In genomic region chr3:27632431-27633223, GRCh38 we compare ENCODE assay signal across 8 cellular contexts.
A peak's percentile ranks its signal among the peaks of the same experiment; 100 is the strongest.
DNase-seq lines count a peak whose midpoint lies in the region; ATAC-seq and TF ChIP-seq lines count a peak whose summit lies in the region.

No MANE protein-coding gene starts in this region.

- no peaks in the 10 kb centered on the region for H3K36me3 Mint-ChIP-seq in nephron progenitor cell (ENCODE audit: low read depth)

- TF ChIP-seq EP300 in suprapubic skin (IDR thresholded peaks at IDR 0.05) = no peak

- peaks cover 6% of the 10 kb centered on the region for H3K4me1 Mint-ChIP-seq in nephron progenitor cell

- H3K27me3 ChIP-seq in suprapubic skin = no peaks in the 10 kb centered on the region

- H3K27me3 Mint-ChIP-seq in nephron progenitor cell (ENCODE audit: low read depth, poor library complexity) = peaks cover 9% of the 10 kb centered on the region

- peak; percentile 18 for DNase-seq in NCI-H526 treated with DMSO at 0.1 percent for 48 hours (lab: John Stamatoyannopoulos, UW)
- DNase-seq in activated T-cell treated with anti-CD3 and anti-CD28 coated beads, Interleukin-2, amount 50 U/mL, for 48 hours = peak; percentile 67
- peak; percentile 71 for DNase-seq in fibroblast of peridontal ligament (ENCODE audit: extremely low read depth)
- DNase-seq in nephron progenitor cell = peak; percentile 46
- DNase-seq in suprapubic skin (ENCODE audit: low spot score in 2 of 2) = peak in 1 of 2 donors; percentile 65

- 32% methylated on average over 35 of the region's 66 CpGs for WGBS in suprapubic skin

- TF ChIP-seq POLR2A in GM18505 (IDR thresholded peaks at IDR 0.05; ENCODE audit: borderline replicate concordance, extremely low read depth, insufficient read depth, insufficient read length) (no peak), suprapubic skin (IDR thresholded peaks at IDR 0.05) (no peak)

- H3K4me1 ChIP-seq in suprapubic skin = peaks cover 5% of the 10 kb centered on the region

- no peak overlapping the region for H3K27ac Mint-ChIP-seq in nephron progenitor cell

- H3K9me3 Mint-ChIP-seq in nephron progenitor cell = no peaks in the 10 kb centered on the region

- peak; percentile 95 for ATAC-seq in GM18505 (IDR thresholded peaks at IDR 0.05; ENCODE audit: unreplicated experiment)
- ATAC-seq in HG02943 (IDR thresholded peaks at IDR 0.05; ENCODE audit: low read depth, unreplicated experiment) = peak; percentile 83

- H3K9me3 ChIP-seq in suprapubic skin = no peaks in the 10 kb centered on the region

- H3K27ac ChIP-seq in 22Rv1 (peak overlapping the region; percentile 30; the same call in 1 of the 2 replicates), suprapubic skin (peak overlapping the region; percentile 79)

- H3K4me3 Mint-ChIP-seq in nephron progenitor cell = peak overlapping the region; percentile 91

- TF ChIP-seq CTCF in 22Rv1 (IDR thresholded peaks at IDR 0.05) (no peak), nephron progenitor cell (IDR thresholded peaks at IDR 0.05) (no peak), suprapubic skin (IDR thresholded peaks at IDR 0.05) (no peak)

- H3K4me3 ChIP-seq in suprapubic skin = peak overlapping the region; percentile 57

- H3K36me3 ChIP-seq in suprapubic skin = no peaks in the 10 kb centered on the region
